11 cellular contexts compared by ENCODE assay signal in genomic region chr3:3196148-3196861, GRCh38. TPM values are rescaled to one million over a fixed set of nuclear protein-coding genes. Genes with fewer than 3 reads are reported as not detected.
DNase-seq lines count a peak whose midpoint lies in the region; ATAC-seq, FAIRE-seq and TF ChIP-seq lines count a peak whose summit lies in the region.
"Had no signal": no experiment of that assay in that cellular context is flagged by ENCODE, and none has a peak within 500 bp of the region (broad histone marks: within the 10 kb centered on the region; RNA-seq: fewer than 3 reads in every experiment).

No MANE protein-coding gene starts in this region.

- H3K27me3 ChIP-seq in endothelial cell of umbilical vein (ENCODE audit: control insufficient read depth in 2 of 2, insufficient read depth in 2 of 2, low read length in 2 of 2) = peaks cover 0 to 3% of the 10 kb centered on the region in 2 experiments
- H3K27me3 ChIP-seq in thoracic aorta (replicated peaks; ENCODE audit: insufficient read depth) = no peaks in the 10 kb centered on the region
- H3K27me3 ChIP-seq: SJCRH30 had no signal

- dilution Hi-C loops in endothelial cell of umbilical vein (cut with MboI; ENCODE audit: extremely low pct_ligation_motif_present, low sequenced_read_pairs) = no loop called here

- peak; percentile 38 for DNase-seq in activated naive CD4-positive, alpha-beta T cell treated with anti-CD3 and anti-CD28 coated beads, Interleukin-2, amount 10 ng/mL, durations not matched to agents 7 days and 5 days
- DNase-seq in activated naive CD4-positive, alpha-beta T cell treated with anti-CD3 and anti-CD28 coated beads, Interleukin-2, amount 50 U/mL, for 16 hours = no peak
- peak; percentile 10 for DNase-seq in NCI-H69 (lab: John Stamatoyannopoulos, UW)
- no peak for DNase-seq in endothelial cell of umbilical vein (ENCODE audit: low read depth, low spot score)
- DNase-seq in thoracic aorta (ENCODE audit: low spot score) = no peak
- DNase-seq in C1 segment of cervical spinal cord (lab: John Stamatoyannopoulos, UW) = no peak
- DNase-seq in lower leg skin (ENCODE audit: low spot score in 2 of 2) = no peak

- CTCF ChIA-PET in activated naive CD4-positive, alpha-beta T cell treated with anti-CD3 and anti-CD28 coated beads, Interleukin-2, amount 10 ng/mL, durations not matched to agents 7 days and 5 days (lab: Charles Lee) = interaction anchor here (1.2 kb wide), 1 partner anchor 1092 kb away, joined by 5 read pairs; no protein-coding TSS in a partner anchor
- CTCF ChIA-PET in endothelial cell of umbilical vein (lab: Charles Lee) = interaction anchor here (0.8 to 2.0 kb wide), 4 partner anchors 23 to 1094 kb away, joined by 3 to 13 read pairs (median 4); no protein-coding TSS in a partner anchor

- POLR2A ChIA-PET in endothelial cell of umbilical vein (lab: Charles Lee) = no interaction called here

- H3K4me3 Mint-ChIP-seq in activated naive CD4-positive, alpha-beta T cell treated with anti-CD3 and anti-CD28 coated beads, Interleukin-2, amount 10 ng/mL, durations not matched to agents 7 days and 5 days = no peak overlapping the region

- no peaks in the 10 kb centered on the region for H3K79me2 ChIP-seq in endothelial cell of umbilical vein (ENCODE audit: control insufficient read depth, insufficient read depth, low read length)

- intact Hi-C loops in endothelial cell of umbilical vein (cut with micrococcal nuclease) = loop anchor here (1.0 kb wide), 1 partner anchor 1094 kb away; no protein-coding TSS in a partner anchor
- intact Hi-C loops in lower leg skin (cut with DNase I; ENCODE audit: low total_unique reads) = no loop called here

- no peak for TF ChIP-seq POLR2A in endothelial cell of umbilical vein (IDR thresholded peaks at IDR 0.05; ENCODE audit: low read depth, low read length)
- TF ChIP-seq POLR2A in lower leg skin (IDR thresholded peaks at IDR 0.05) = no peak

- H3K9me3 ChIP-seq in endothelial cell of umbilical vein (replicated peaks; ENCODE audit: control insufficient read depth, insufficient read depth, low read length) (no peaks in the 10 kb centered on the region), thoracic aorta (no peaks in the 10 kb centered on the region)
- H3K9me3 ChIP-seq: SJCRH30 had no signal

- H3K4me3 ChIP-seq in endothelial cell of umbilical vein (replicated peaks in 1 of 3; ENCODE audit: insufficient read depth in 1 of 3, low read depth in 1 of 3, low read length in 3 of 3) = no peak overlapping the region
- no peak overlapping the region for H3K4me3 ChIP-seq in thoracic aorta
- no peak overlapping the region for H3K4me3 ChIP-seq in lower leg skin (ENCODE audit: low read depth, poor library complexity, severe bottlenecking)
- H3K4me3 ChIP-seq: SJCRH30 had no signal

- no peaks in the 10 kb centered on the region for H3K9me1 ChIP-seq in endothelial cell of umbilical vein (replicated peaks; ENCODE audit: control insufficient read depth, extremely low read depth, insufficient read depth, low read length)

- H3K36me3 ChIP-seq in endothelial cell of umbilical vein (ENCODE audit: control insufficient read depth in 2 of 2, extremely low read depth in 1 of 2, insufficient read depth in 2 of 2, low read length in 2 of 2) = no peaks in the 10 kb centered on the region
- H3K36me3 ChIP-seq in thoracic aorta = no peaks in the 10 kb centered on the region
- H3K36me3 ChIP-seq: SJCRH30 had no signal

- no peaks in the 10 kb centered on the region for H3K4me1 ChIP-seq in endothelial cell of umbilical vein (ENCODE audit: control insufficient read depth, extremely low read depth, insufficient read depth, low read length)
- H3K4me1 ChIP-seq in thoracic aorta (ENCODE audit: control insufficient read depth in 1 of 2, low read depth in 2 of 2) = peaks cover 0 to 5% of the 10 kb centered on the region in 2 donors
- H3K4me1 ChIP-seq: SJCRH30 had no signal

- WGBS in lower leg skin, 2 donors = 54 to 59% methylated on average over 6 of the region's 6 CpGs

- no peaks in the 10 kb centered on the region for H3K36me3 Mint-ChIP-seq in activated naive CD4-positive, alpha-beta T cell treated with anti-CD3 and anti-CD28 coated beads, Interleukin-2, amount 10 ng/mL, durations not matched to agents 7 days and 5 days

- no TSS peak for BruUV-seq in endothelial cell of umbilical vein (replicated peaks; lab: Mats Ljungman, UMichigan)

- H3K9ac ChIP-seq in endothelial cell of umbilical vein (replicated peaks; ENCODE audit: extremely low read depth, insufficient read depth, low read length) = no peak overlapping the region

- peaks cover 19% of the 10 kb centered on the region for H3K4me1 Mint-ChIP-seq in activated naive CD4-positive, alpha-beta T cell treated with anti-CD3 and anti-CD28 coated beads, Interleukin-2, amount 10 ng/mL, durations not matched to agents 7 days and 5 days

- no peaks in the 10 kb centered on the region for H3K27me3 Mint-ChIP-seq in activated naive CD4-positive, alpha-beta T cell treated with anti-CD3 and anti-CD28 coated beads, Interleukin-2, amount 10 ng/mL, durations not matched to agents 7 days and 5 days

- no peak overlapping the region for H2AFZ ChIP-seq in endothelial cell of umbilical vein (ENCODE audit: low read depth, low read length)

- H3K27ac ChIP-seq in endothelial cell of umbilical vein (ENCODE audit: insufficient read depth, low read depth, low read length) (no peak overlapping the region), thoracic aorta (no peak overlapping the region)
- H3K27ac ChIP-seq: SJCRH30 had no signal

- TF ChIP-seq CTCF in endothelial cell of umbilical vein (IDR thresholded peaks at IDR 0.05; ENCODE audit: extremely low read depth in 1 of 2, insufficient read depth in 1 of 2, low read depth in 1 of 2, low read length in 2 of 2) (peak; percentile 13 to 31), thoracic aorta (IDR thresholded peaks at IDR 0.05) (peak; percentile 19), lower leg skin (IDR thresholded peaks at IDR 0.05) (no peak)

- ATAC-seq in thoracic aorta (ENCODE audit: insufficient number of reproducible peaks, low FRiP score, low read depth) (no peak), GM21723 (IDR thresholded peaks at IDR 0.05; ENCODE audit: unreplicated experiment) (no peak)

- no peak overlapping the region for H3K4me2 ChIP-seq in endothelial cell of umbilical vein (ENCODE audit: insufficient read depth, low read length)

- H3K27ac Mint-ChIP-seq in activated naive CD4-positive, alpha-beta T cell treated with anti-CD3 and anti-CD28 coated beads, Interleukin-2, amount 10 ng/mL, durations not matched to agents 7 days and 5 days = no peak overlapping the region

- no peaks in the 10 kb centered on the region for H3K9me3 Mint-ChIP-seq in activated naive CD4-positive, alpha-beta T cell treated with anti-CD3 and anti-CD28 coated beads, Interleukin-2, amount 10 ng/mL, durations not matched to agents 7 days and 5 days

- FAIRE-seq in endothelial cell of umbilical vein (lab: Jason Lieb, UNC) = peak; percentile 4
- FAIRE-seq: endometrium, GM18507 had no signal

- H4K20me1 ChIP-seq in endothelial cell of umbilical vein (replicated peaks; ENCODE audit: control insufficient read depth, extremely low read depth, insufficient read depth, low read length) = no peaks in the 10 kb centered on the region

TF ChIP-seq in endothelial cell of umbilical vein, 7 proteins besides CTCF, POLR2A, EP300 and RAD21:
- no peak for TF ChIP-seq FOS (IDR thresholded peaks at IDR 0.05; ENCODE audit: borderline replicate concordance, insufficient read depth, low read length)
- no peak for TF ChIP-seq MYC (IDR thresholded peaks at IDR 0.05; ENCODE audit: low read depth, low read length)
- no peak for TF ChIP-seq JUN (IDR thresholded peaks at IDR 0.05; ENCODE audit: borderline replicate concordance, insufficient read depth, insufficient read length, low read depth)
- TF ChIP-seq GATA2 (IDR thresholded peaks at IDR 0.05; ENCODE audit: insufficient read depth, insufficient read length, low read depth, low read length) = no peak
- no peak for TF ChIP-seq MAX (IDR thresholded peaks at IDR 0.05; ENCODE audit: insufficient read depth, insufficient read length)

RNA-seq across cellular contexts. Expression of gene CRBN, which starts 16.8 kb away (rescaled TPM):
- 34.8 and 36.1 TPM in 2 replicates for total RNA-seq in endothelial cell of umbilical vein
- polyA plus RNA-seq in endothelial cell of umbilical vein = 14.5 and 25.2 TPM in 2 replicates
- polyA plus RNA-seq in endothelial cell of umbilical vein (2011; cell fraction: cytosol; rRNA removed) = 24.4 and 41.3 TPM in 2 replicates
- polyA plus RNA-seq in endothelial cell of umbilical vein (2011; cell fraction: nucleus; rRNA removed) = 55.2 and 77.9 TPM in 2 replicates
- 27.5 and 31.5 TPM in 2 replicates for polyA plus RNA-seq in endothelial cell of umbilical vein (2012)
- polyA minus RNA-seq in endothelial cell of umbilical vein = 40.2 and 42.7 TPM in 2 replicates
- 26.0 TPM for polyA minus RNA-seq in endothelial cell of umbilical vein (2011; cell fraction: cytosol; rRNA and poly(A)+ RNA removed)
- polyA minus RNA-seq in endothelial cell of umbilical vein (2011; cell fraction: nucleus; rRNA and poly(A)+ RNA removed) = 70.0 and 79.1 TPM in 2 replicates
- 10 to 100 TPM; 80.6 TPM for total RNA-seq in thoracic aorta
- 10 to 100 TPM; 46.2 to 87.2 (median 56.5) TPM for total RNA-seq in lower leg skin

Comparison
In these comparisons a context has a peak if more than half of its experiments do, and no peak if none do; other contexts are left out.
1. DNase-seq: peak in activated naive CD4-positive, alpha-beta T cell treated with anti-CD3 and anti-CD28 coated beads, Interleukin-2, amount 10 ng/mL, durations not matched to agents 7 days and 5 days (single experiment) and NCI-H69 (single experiment); none in activated naive CD4-positive, alpha-beta T cell treated with anti-CD3 and anti-CD28 coated beads, Interleukin-2, amount 50 U/mL, for 16 hours (single experiment), endothelial cell of umbilical vein (single experiment), thoracic aorta (single experiment), C1 segment of cervical spinal cord (0 of 14) and lower leg skin (0 of 2).
2. CTCF ChIP-seq: peak in endothelial cell of umbilical vein (2 of 2) and thoracic aorta (single experiment); none in lower leg skin (0 of 3).